ENCODE assay signal across 10 cellular contexts in genomic region chr14:90388437-90388836, GRCh38. TPM values are rescaled to one million over a fixed set of nuclear protein-coding genes. Genes with fewer than 3 reads are reported as not detected.
DNase-seq lines count a peak whose midpoint lies in the region; ATAC-seq, FAIRE-seq and TF ChIP-seq lines count a peak whose summit lies in the region.
"Had no signal": no experiment of that assay in that cellular context is flagged by ENCODE, and none has a peak within 500 bp of the region (broad histone marks: within the 10 kb centered on the region; RNA-seq: fewer than 3 reads in every experiment).

No MANE protein-coding gene starts in this region.

- H2BK12ac ChIP-seq in H1 (ENCODE audit: low read depth, low read length) = 0 out of 2 replicates have a peak overlapping the region, but pooled peaks have one; percentile 28

- H3K79me2 ChIP-seq in H1 (ENCODE audit: control insufficient read depth in 1 of 2, insufficient read depth in 2 of 2, low read length in 2 of 2) = no peaks in the 10 kb centered on the region

- in situ Hi-C loops in HAP-1 (cut with MboI; ENCODE audit: low sequenced_read_pairs) = no loop called here

- peaks cover 4% of the 10 kb centered on the region; the same call in 1 of the 2 replicates for H3K23me2 ChIP-seq in H1 (ENCODE audit: low read depth, low read length)

- DNase-seq in NCI-H82 (lab: John Stamatoyannopoulos, UW) = peak; percentile 56
- DNase-seq in NCI-H82 treated with DMSO at 0.1 percent for 48 hours (lab: John Stamatoyannopoulos, UW; ENCODE audit: unreplicated experiment) = no peak
- DNase-seq in NCI-H2171 (lab: John Stamatoyannopoulos, UW) = peak; percentile 44
- DNase-seq in H1 (ENCODE audit: low read depth in 1 of 2, low spot score in 2 of 2) = no peak
- peak in 4 of 6 donors; percentile 53 to 70 (median 58) for DNase-seq in pancreas
- DNase-seq in HAP-1 (ENCODE audit: low spot score in 2 of 2) = no peak
- DNase-seq in SKM-1 (lab: John Stamatoyannopoulos, UW; ENCODE audit: unreplicated experiment) = no peak
- DNase-seq in NCI-H146 (lab: John Stamatoyannopoulos, UW) = no peak

- H3K18ac ChIP-seq in H1 (ENCODE audit: extremely low read depth, low read length) = no peak overlapping the region

- peaks cover 0 to 3% (median 0%) of the 10 kb centered on the region in 4 experiments; a peak in 1 of 7 replicates for H3K27me3 ChIP-seq in H1 (replicated peaks in 1 of 4; ENCODE audit: control insufficient read depth in 3 of 4, extremely low read depth in 1 of 4, insufficient read depth in 3 of 4, low read length in 3 of 4)
- no peaks in the 10 kb centered on the region for H3K27me3 ChIP-seq in pancreas
- H3K27me3 ChIP-seq in HAP-1 (ENCODE audit: low read depth) = no peaks in the 10 kb centered on the region
- H3K27me3 ChIP-seq: ascending aorta, BLaER1 had no signal

- no peak overlapping the region for H2BK20ac ChIP-seq in H1 (ENCODE audit: low read length)

- no peak overlapping the region for H3K4ac ChIP-seq in H1 (replicated peaks; ENCODE audit: insufficient read length, low read depth, low read length)

- no peak overlapping the region for H3K23ac ChIP-seq in H1 (ENCODE audit: insufficient read length)

- H2BK120ac ChIP-seq in H1 (replicated peaks; ENCODE audit: low read depth, low read length) = no peak overlapping the region

- H3K4me1 ChIP-seq in H1 (replicated peaks in 1 of 4; ENCODE audit: control insufficient read depth in 3 of 4, insufficient read depth in 4 of 4, low read length in 3 of 4) (peaks cover 0 to 9% (median 4%) of the 10 kb centered on the region in 4 experiments; a peak in 3 of 7 replicates), pancreas (peaks cover 0 to 13% (median 0%) of the 10 kb centered on the region in 3 donors), HAP-1 (no peaks in the 10 kb centered on the region)

- intact Hi-C loops in pancreas (cut with DNase I) = no loop called here

- H3K27ac ChIP-seq in H1 (ENCODE audit: low read depth, low read length) (no peak overlapping the region), pancreas (peak overlapping the region; percentile 17 to 79 (median 46))
- H3K27ac ChIP-seq: ascending aorta, BLaER1 had no signal

- no peak overlapping the region for H3K14ac ChIP-seq in H1 (ENCODE audit: insufficient read length)

- ATAC-seq in pancreas = peak; percentile 66 to 81 (median 76)

- no peak overlapping the region for H2AFZ ChIP-seq in H1 (ENCODE audit: low read length)

- H3K4me2 ChIP-seq in H1 (ENCODE audit: insufficient read depth in 1 of 2, low read depth in 2 of 2, low read length in 2 of 2) = no peak overlapping the region; a peak in 1 of 4 replicates
- H3K4me2 ChIP-seq: BLaER1 had no signal

- H4K91ac ChIP-seq in H1 (replicated peaks; ENCODE audit: insufficient read length, low read length) = no peak overlapping the region

- no peak for TF ChIP-seq CTCF in H1 (IDR thresholded peaks at IDR 0.05; ENCODE audit: control extremely low read depth in 1 of 3, insufficient read depth in 1 of 3, low read depth in 1 of 3, low read length in 3 of 3)
- no peak for TF ChIP-seq CTCF in pancreas (IDR thresholded peaks at IDR 0.05)

- H2AK5ac ChIP-seq in H1 (ENCODE audit: low read depth, low read length) = no peak overlapping the region

- no peak overlapping the region for H3K56ac ChIP-seq in H1 (replicated peaks; ENCODE audit: insufficient read length, low read depth, low read length)

- CTCF ChIA-PET in H1 (lab: Charles Lee; ENCODE audit: partially characterized antibody) = interaction anchor here (1.4 kb wide), 1 partner anchor 11 kb away, joined by 3 read pairs; no protein-coding TSS in a partner anchor

- no peak overlapping the region for H3K9ac ChIP-seq in H1 (replicated peaks in 1 of 4; ENCODE audit: extremely low read depth in 1 of 4, low read depth in 3 of 4, low read length in 3 of 4)
- H3K9ac ChIP-seq: BLaER1 had no signal

- H3K4me3 ChIP-seq in H1 (ENCODE audit: extremely low read depth in 1 of 4, insufficient read depth in 2 of 4, low read depth in 3 of 4, low read length in 4 of 4) (no peak overlapping the region), pancreas (peak overlapping the region in 2 of 4 donors; percentile 9 to 20), HAP-1 (no peak overlapping the region)
- H3K4me3 ChIP-seq: ascending aorta, BLaER1 had no signal

- no peak for TF ChIP-seq RAD21 in H1 (IDR thresholded peaks at IDR 0.05 in 1 of 2, conservative IDR thresholded peaks at IDR 0.05 in 1 of 2; ENCODE audit: low read depth in 2 of 2, low read length in 2 of 2)

- no peak overlapping the region for H2BK5ac ChIP-seq in H1 (ENCODE audit: low read depth, low read length)

- peak; percentile 45 for FAIRE-seq in H1 (lab: Jason Lieb, UNC)
- no peak for FAIRE-seq in pancreas (lab: Jason Lieb, UNC)

- no peaks in the 10 kb centered on the region for H4K20me1 ChIP-seq in H1 (replicated peaks in 1 of 2; ENCODE audit: control insufficient read depth in 1 of 2, insufficient read depth in 2 of 2, low read length in 2 of 2)
- H4K20me1 ChIP-seq: BLaER1 had no signal

- H4K8ac ChIP-seq in H1 (ENCODE audit: extremely low read depth, insufficient read depth, low read length) = no peak overlapping the region

- POLR2A ChIA-PET in H1 (lab: Charles Lee; ENCODE audit: partially characterized antibody) = interaction anchor here (8.9 kb wide), 1 partner anchor 8 kb away, joined by 104 read pairs; the partner anchor contains the start of gene CALM1

- TF ChIP-seq EP300 in H1 (IDR thresholded peaks at IDR 0.05; ENCODE audit: borderline replicate concordance in 1 of 2, low read depth in 2 of 2, low read length in 2 of 2) = no peak

- 67% methylated on average over 4 of the region's 4 CpGs; no CpG with 5 or more reads in 1 of the 2 experiments for WGBS in H1 (ENCODE audit: extremely low coverage in 1 of 2, insufficient coverage in 1 of 2, insufficient read length in 1 of 2, insufficient replicate concordance in 2 of 2, low coverage in 1 of 2, low lambda C conversion rate in 2 of 2, missing lambda C conversion rate in 1 of 2), 2 experiments
- WGBS in pancreas, 2 donors = 49 to 52% methylated on average over 4 of the region's 4 CpGs

- no peak overlapping the region for H2BK15ac ChIP-seq in H1 (ENCODE audit: low read length)

- no peaks in the 10 kb centered on the region for H3K79me1 ChIP-seq in H1 (ENCODE audit: low read depth, low read length)

- no peak overlapping the region for H4K5ac ChIP-seq in H1 (ENCODE audit: insufficient read length, low read depth, low read length)

- TF ChIP-seq POLR2A in H1 (IDR thresholded peaks at IDR 0.05; ENCODE audit: control extremely low read depth in 1 of 2, low read depth in 2 of 2, low read length in 2 of 2) = no peak

- H3K36me3 ChIP-seq in H1 (ENCODE audit: control insufficient read depth in 2 of 4, insufficient read depth in 4 of 4, low read length in 3 of 4) (no peaks in the 10 kb centered on the region), pancreas (no peaks in the 10 kb centered on the region), HAP-1 (replicated peaks) (no peaks in the 10 kb centered on the region)
- H3K36me3 ChIP-seq: ascending aorta, BLaER1 had no signal

- H3K9me3 ChIP-seq in H1 (ENCODE audit: insufficient read depth in 2 of 2, low read depth in 1 of 2, low read length in 1 of 2) = no peaks in the 10 kb centered on the region
- H3K9me3 ChIP-seq in pancreas = no peaks in the 10 kb centered on the region
- no peaks in the 10 kb centered on the region for H3K9me3 ChIP-seq in HAP-1
- H3K9me3 ChIP-seq: ascending aorta, BLaER1 had no signal

TF ChIP-seq in H1, 55 proteins besides CTCF, POLR2A, EP300 and RAD21 (continues in another document):
- TF ChIP-seq POLR2AphosphoS5 (IDR thresholded peaks at IDR 0.05; ENCODE audit: low read depth, low read length) = no peak
- no peak for TF ChIP-seq ATF3 (IDR thresholded peaks at IDR 0.05; ENCODE audit: insufficient read depth, low read depth, low read length)
- TF ChIP-seq NRF1 (IDR thresholded peaks at IDR 0.05; ENCODE audit: low read depth, low read length) = no peak
- TF ChIP-seq BACH1 (IDR thresholded peaks at IDR 0.05; ENCODE audit: low read length) = peak; percentile 99
- no peak for TF ChIP-seq POU5F1 (IDR thresholded peaks at IDR 0.05; ENCODE audit: low read depth, low read length)
- no peak for TF ChIP-seq FOSL1 (IDR thresholded peaks at IDR 0.05; ENCODE audit: insufficient read depth, low read depth, low read length)
- TF ChIP-seq CEBPB (IDR thresholded peaks at IDR 0.05; ENCODE audit: low read depth, low read length) = no peak
- no peak for TF ChIP-seq SP2 (IDR thresholded peaks at IDR 0.05; ENCODE audit: low read length)
- TF ChIP-seq ZNF274 (IDR thresholded peaks at IDR 0.05; ENCODE audit: borderline replicate concordance, extremely low read depth, low read length) = no peak
- no peak for TF ChIP-seq HDAC2 (IDR thresholded peaks at IDR 0.05; ENCODE audit: borderline replicate concordance in 1 of 2, low read depth in 2 of 2, low read length in 2 of 2)

RNA-seq across cellular contexts. Expression of gene CALM1, which starts 8.4 kb away (rescaled TPM):
- total RNA-seq in H1 (2021; fragmentation: NEBNext Ultra II Directional; extraction: Animal tissue kit (Norgen Biotek cat#: 25700)) = 398 and 422 TPM in 2 replicates
- 279 and 285 TPM in 2 replicates for polyA plus RNA-seq in H1 (2011; rRNA removed)
- 386 TPM for polyA plus RNA-seq in H1 (2011; cell fraction: cytosol; rRNA removed)
- polyA plus RNA-seq in H1 (2011; cell fraction: nucleus; rRNA removed) = 172 TPM
- polyA plus RNA-seq in H1 (2012, experiment 1 of 2) = 280 to 423 TPM (median 293 TPM) in 4 replicates
- polyA plus RNA-seq in H1 (2012, experiment 2 of 2) = 59.7 TPM
- 408 TPM for polyA plus RNA-seq in H1 (2013, experiment 1 of 2)
- polyA plus RNA-seq in H1 (2013, experiment 2 of 2) = 425 TPM
- polyA minus RNA-seq in H1 (2011; rRNA and poly(A)+ RNA removed) = 201 and 209 TPM in 2 replicates
- 260 TPM for polyA minus RNA-seq in H1 (2011; cell fraction: cytosol; rRNA and poly(A)+ RNA removed)
- polyA minus RNA-seq in H1 (2011; cell fraction: nucleus; rRNA and poly(A)+ RNA removed) = 276 TPM
- total RNA-seq in pancreas = 100 to 1,000 TPM; 104 to 181 (median 141) TPM
- polyA plus RNA-seq in pancreas = 100 to 1,000 TPM; 116 to 181 TPM

RNA-seq across cellular contexts. Expression of gene NRDE2, which starts 56.7 kb away (rescaled TPM):
- total RNA-seq in H1 (2021; fragmentation: NEBNext Ultra II Directional; extraction: Animal tissue kit (Norgen Biotek cat#: 25700)) = 10.7 and 12.1 TPM in 2 replicates
- polyA plus RNA-seq in H1 (2011; rRNA removed) (4.9 and 5.4 TPM in 2 replicates), pancreas (10 to 100 TPM; 10.4 to 12.5 TPM)
- 6.0 TPM for polyA plus RNA-seq in H1 (2011; cell fraction: cytosol; rRNA removed)
- 11.3 TPM for polyA plus RNA-seq in H1 (2011; cell fraction: nucleus; rRNA removed)
- 5.5 to 7.6 TPM (median 7.0 TPM) in 4 replicates for polyA plus RNA-seq in H1 (2012, experiment 1 of 2)
- polyA plus RNA-seq in H1 (2012, experiment 2 of 2) = 0.97 TPM
- polyA plus RNA-seq in H1 (2013, experiment 1 of 2) = 5.5 TPM
- polyA plus RNA-seq in H1 (2013, experiment 2 of 2) = 5.2 TPM
- 12.6 and 25.2 TPM in 2 replicates for polyA minus RNA-seq in H1 (2011; rRNA and poly(A)+ RNA removed)
- polyA minus RNA-seq in H1 (2011; cell fraction: cytosol; rRNA and poly(A)+ RNA removed) = 9.0 TPM
- polyA minus RNA-seq in H1 (2011; cell fraction: nucleus; rRNA and poly(A)+ RNA removed) = 27.0 TPM
- 10 to 100 TPM in 1 of 6 donors, 1 to 10 TPM in 5; 7.0 to 12.7 (median 8.6) TPM for total RNA-seq in pancreas

Comparison
In these comparisons a context has a peak if more than half of its experiments do, and no peak if none do; other contexts are left out.
1. DNase-seq: peak in NCI-H82 (single experiment), NCI-H2171 (single experiment) and pancreas (4 of 6); none in NCI-H82 treated with DMSO at 0.1 percent for 48 hours (single experiment), H1 (0 of 2), HAP-1 (0 of 2), SKM-1 (single experiment) and NCI-H146 (single experiment).